Comparison of ENCODE assay signal across 8 cellular contexts in genomic region chr4:47926667-47927258, GRCh38. TPM values are rescaled to one million over a fixed set of nuclear protein-coding genes. Genes with fewer than 3 reads are reported as not detected.
DNase-seq lines count a peak whose midpoint lies in the region; ATAC-seq and TF ChIP-seq lines count a peak whose summit lies in the region.

No MANE protein-coding gene starts in this region.

- no peaks in the 10 kb centered on the region for H3K9me3 ChIP-seq in neural cell (ENCODE audit: low read length)
- no peaks in the 10 kb centered on the region for H3K9me3 ChIP-seq in transverse colon

- peaks cover 8% of the 10 kb centered on the region for H3K27me3 Mint-ChIP-seq in activated T-cell treated with anti-CD3 and anti-CD28 coated beads, Interleukin-2, amount 50 U/mL, for 4 hours (ENCODE audit: low read depth)

- H3K4me3 ChIP-seq in neural cell (ENCODE audit: low read length), result peak overlapping the region; percentile 41
- peak overlapping the region in 2 of 4 donors; percentile 3 to 27 for H3K4me3 ChIP-seq in transverse colon

- no peak overlapping the region for H2AFZ ChIP-seq in neural cell (ENCODE audit: low read depth, low read length)

- no peaks in the 10 kb centered on the region for H3K36me3 Mint-ChIP-seq in activated T-cell treated with anti-CD3 and anti-CD28 coated beads, Interleukin-2, amount 50 U/mL, for 4 hours (ENCODE audit: insufficient read depth)

- peak overlapping the region; percentile 11 for H3K4me3 Mint-ChIP-seq in activated T-cell treated with anti-CD3 and anti-CD28 coated beads, Interleukin-2, amount 50 U/mL, for 4 hours

- TF ChIP-seq EP300 in neural cell (conservative IDR thresholded peaks at IDR 0.05; ENCODE audit: poor library complexity, severe bottlenecking) (no peak), transverse colon (IDR thresholded peaks at IDR 0.05; ENCODE audit: low read depth) (no peak)

- no peaks in the 10 kb centered on the region for H3K79me2 ChIP-seq in neural cell (replicated peaks; ENCODE audit: insufficient read depth, low read length)

- H3F3A ChIP-seq in neural cell (ENCODE audit: insufficient read depth, low read length, poor library complexity, severe bottlenecking), result no peaks in the 10 kb centered on the region

- TF ChIP-seq RAD21 in neural cell (conservative IDR thresholded peaks at IDR 0.05), result peak; percentile 46

- ATAC-seq in GM18867 (IDR thresholded peaks at IDR 0.05; ENCODE audit: unreplicated experiment) (peak; percentile 94), HG03064 (IDR thresholded peaks at IDR 0.05; ENCODE audit: low read depth, unreplicated experiment) (peak; percentile 96)
- peak; percentile 98 for ATAC-seq in activated T-cell treated with anti-CD3 and anti-CD28 coated beads, Interleukin-2, amount 50 U/mL, for 4 hours

- H3K27me3 ChIP-seq in neural cell (ENCODE audit: insufficient read depth, low read depth, low read length) (no peaks in the 10 kb centered on the region), transverse colon (no peaks in the 10 kb centered on the region)

- intact Hi-C loops in transverse colon (cut with DNase I; ENCODE audit: low total_unique reads), result loop anchor here (10.0 kb wide), 1 partner anchor 158 kb away; no protein-coding TSS in a partner anchor

- H3K36me3 ChIP-seq in neural cell (ENCODE audit: insufficient read depth, low read length), result no peaks in the 10 kb centered on the region
- no peaks in the 10 kb centered on the region for H3K36me3 ChIP-seq in transverse colon

- H4K20me1 ChIP-seq in neural cell (ENCODE audit: insufficient read depth), result no peaks in the 10 kb centered on the region

- peaks cover 5% of the 10 kb centered on the region for H3K4me1 Mint-ChIP-seq in activated T-cell treated with anti-CD3 and anti-CD28 coated beads, Interleukin-2, amount 50 U/mL, for 4 hours (ENCODE audit: low read depth)

- no peaks in the 10 kb centered on the region for H3K9me3 Mint-ChIP-seq in activated T-cell treated with anti-CD3 and anti-CD28 coated beads, Interleukin-2, amount 50 U/mL, for 4 hours

- no peaks in the 10 kb centered on the region for H3K9me2 ChIP-seq in neural cell (ENCODE audit: insufficient read depth, low read length)

- DNase-seq in Ammon's horn (ENCODE audit: low spot score) (peak; percentile 84), NCI-H82 treated with DMSO at 0.1 percent for 48 hours (lab: John Stamatoyannopoulos, UW; ENCODE audit: unreplicated experiment) (peak; percentile 26), fibroblast of peridontal ligament (ENCODE audit: extremely low read depth) (peak; percentile 56), transverse colon (peak; percentile 51)
- peak; percentile 27 for DNase-seq in activated T-cell treated with anti-CD3 and anti-CD28 coated beads, Interleukin-2, amount 50 U/mL, for 4 hours

- H3K9ac ChIP-seq in neural cell (ENCODE audit: low read length), result no peak overlapping the region

- H3K27ac ChIP-seq in neural cell (ENCODE audit: low read length) (no peak overlapping the region), transverse colon (no peak overlapping the region)

- TF ChIP-seq POLR2A in transverse colon (IDR thresholded peaks at IDR 0.05), result no peak

- WGBS in transverse colon (ENCODE audit: low coverage in 1 of 2), 2 donors, result 0 to 6% methylated on average over 2 to 15 of the region's 15 CpGs

- in situ Hi-C loops in transverse colon (cut with MboI; ENCODE audit: low pct_ligation_motif_present in 1 of 4, low pct_unique_long_range_greater_than_20kb in 1 of 4, low sequenced_read_pairs in 3 of 4), result loop anchor here in 1 of 4 donors (25.0 kb wide), 1 partner anchor 239 kb away; no protein-coding TSS in a partner anchor

- TF ChIP-seq CTCF in neural cell (IDR thresholded peaks at IDR 0.05; ENCODE audit: poor library complexity, severe bottlenecking) (peak; percentile 62), transverse colon (IDR thresholded peaks at IDR 0.05) (peak; percentile 43 to 58 (median 56))

- H3K4me2 ChIP-seq in neural cell (ENCODE audit: low read length), result no peak overlapping the region

- H3K4me1 ChIP-seq in transverse colon, result peaks cover 0 to 7% (median 2%) of the 10 kb centered on the region in 4 donors

TF ChIP-seq in neural cell, 6 proteins besides CTCF, POLR2A, EP300 and RAD21:
- TF ChIP-seq EZH2 (IDR thresholded peaks at IDR 0.05; ENCODE audit: borderline replicate concordance, insufficient read depth, low read length, poor library complexity, severe bottlenecking) (no peak), MXI1 (conservative IDR thresholded peaks at IDR 0.05; ENCODE audit: poor library complexity, severe bottlenecking) (no peak), POLR2AphosphoS5 (IDR thresholded peaks at IDR 0.05) (no peak), SMC3 (conservative IDR thresholded peaks at IDR 0.05; ENCODE audit: poor library complexity) (peak; percentile 61)
- TF ChIP-seq, protein P1, sequence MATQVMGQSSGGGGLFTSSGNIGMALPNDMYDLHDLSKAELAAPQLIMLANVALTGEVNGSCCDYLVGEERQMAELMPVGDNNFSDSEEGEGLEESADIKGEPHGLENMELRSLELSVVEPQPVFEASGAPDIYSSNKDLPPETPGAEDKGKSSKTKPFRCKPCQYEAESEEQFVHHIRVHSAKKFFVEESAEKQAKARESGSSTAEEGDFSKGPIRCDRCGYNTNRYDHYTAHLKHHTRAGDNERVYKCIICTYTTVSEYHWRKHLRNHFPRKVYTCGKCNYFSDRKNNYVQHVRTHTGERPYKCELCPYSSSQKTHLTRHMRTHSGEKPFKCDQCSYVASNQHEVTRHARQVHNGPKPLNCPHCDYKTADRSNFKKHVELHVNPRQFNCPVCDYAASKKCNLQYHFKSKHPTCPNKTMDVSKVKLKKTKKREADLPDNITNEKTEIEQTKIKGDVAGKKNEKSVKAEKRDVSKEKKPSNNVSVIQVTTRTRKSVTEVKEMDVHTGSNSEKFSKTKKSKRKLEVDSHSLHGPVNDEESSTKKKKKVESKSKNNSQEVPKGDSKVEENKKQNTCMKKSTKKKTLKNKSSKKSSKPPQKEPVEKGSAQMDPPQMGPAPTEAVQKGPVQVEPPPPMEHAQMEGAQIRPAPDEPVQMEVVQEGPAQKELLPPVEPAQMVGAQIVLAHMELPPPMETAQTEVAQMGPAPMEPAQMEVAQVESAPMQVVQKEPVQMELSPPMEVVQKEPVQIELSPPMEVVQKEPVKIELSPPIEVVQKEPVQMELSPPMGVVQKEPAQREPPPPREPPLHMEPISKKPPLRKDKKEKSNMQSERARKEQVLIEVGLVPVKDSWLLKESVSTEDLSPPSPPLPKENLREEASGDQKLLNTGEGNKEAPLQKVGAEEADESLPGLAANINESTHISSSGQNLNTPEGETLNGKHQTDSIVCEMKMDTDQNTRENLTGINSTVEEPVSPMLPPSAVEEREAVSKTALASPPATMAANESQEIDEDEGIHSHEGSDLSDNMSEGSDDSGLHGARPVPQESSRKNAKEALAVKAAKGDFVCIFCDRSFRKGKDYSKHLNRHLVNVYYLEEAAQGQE (IDR thresholded peaks at IDR 0.05; ENCODE audit: borderline replicate concordance), result no peak

RNA-seq across cellular contexts. Expression of gene NFXL1, which starts 12.4 kb away (rescaled TPM):
- 10 to 100 TPM in 2 of 3 donors, 1 to 10 TPM in 1; 7.7 to 11.0 (median 10.5) TPM for total RNA-seq in activated T-cell treated with anti-CD3 and anti-CD28 coated beads, Interleukin-2, amount 50 U/mL, for 4 hours
- polyA plus RNA-seq in neural cell, result 15.8 and 17.6 TPM in 2 replicates
- polyA minus RNA-seq in neural cell, result 26.3 and 37.6 TPM in 2 replicates
- total RNA-seq in transverse colon, result 10 to 100 TPM in 2 of 4 donors, 1 to 10 TPM in 2; 2.0 to 22.4 (median 9.3) TPM

Comparison
In these comparisons a context has a peak if more than half of its experiments do, and no peak if none do; other contexts are left out.
1. DNase-seq: peak in every context shown above with its lines; median percentile 84 in Ammon's horn; 56 in fibroblast of peridontal ligament; 51 in transverse colon; 27 in activated T-cell treated with anti-CD3 and anti-CD28 coated beads, Interleukin-2, amount 50 U/mL, for 4 hours; 26 in NCI-H82 treated with DMSO at 0.1 percent for 48 hours.